ENCODE assay signal across 8 cellular contexts in genomic region chr12:57214398-57214781, GRCh38. TPM values are rescaled to one million over a fixed set of nuclear protein-coding genes. Genes with fewer than 3 reads are reported as not detected.
DNase-seq lines count a peak whose midpoint lies in the region; ATAC-seq and TF ChIP-seq lines count a peak whose summit lies in the region.

No MANE protein-coding gene starts in this region.

- peak; percentile 77 to 89 for TF ChIP-seq CTCF in GM23338 (conservative IDR thresholded peaks at IDR 0.05; ENCODE audit: low read depth in 2 of 2)
- peak; percentile 78 for TF ChIP-seq CTCF in WI38 (IDR thresholded peaks at IDR 0.05; ENCODE audit: low read depth, low read length)
- TF ChIP-seq CTCF in breast epithelium (IDR thresholded peaks at IDR 0.05): peak in 2 of 3 donors; percentile 58 to 70

- H3K27ac Mint-ChIP-seq in GM23338: no peak overlapping the region

- no peak overlapping the region for H3K9ac ChIP-seq in BLaER1 treated with 17β-estradiol and CSF1 and Interleukin-3, amounts not matched to agents 10 nM and 100 nM

- ATAC-seq in GM23338 (peak; percentile 61), GM18498 (IDR thresholded peaks at IDR 0.05; ENCODE audit: unreplicated experiment) (no peak)

- no peaks in the 10 kb centered on the region for H3K9me3 ChIP-seq in BLaER1 treated with 17β-estradiol and CSF1 and Interleukin-3, amounts not matched to agents 10 nM and 100 nM (replicated peaks in 1 of 11)
- no peaks in the 10 kb centered on the region for H3K9me3 ChIP-seq in breast epithelium

- peaks cover 0 to 41% (median 0%) of the 10 kb centered on the region in 11 experiments; a peak in 10 of 22 replicates for H3K36me3 ChIP-seq in BLaER1 treated with 17β-estradiol and CSF1 and Interleukin-3, amounts not matched to agents 10 nM and 100 nM
- H3K36me3 ChIP-seq in GM23338 (ENCODE audit: insufficient read depth): no peaks in the 10 kb centered on the region
- H3K36me3 ChIP-seq in breast epithelium: no peaks in the 10 kb centered on the region

- peaks cover 58 to 61% (median 60%) of the 10 kb centered on the region in 11 experiments for H3K27me3 ChIP-seq in BLaER1 treated with 17β-estradiol and CSF1 and Interleukin-3, amounts not matched to agents 10 nM and 100 nM
- peaks cover 59% of the 10 kb centered on the region for H3K27me3 ChIP-seq in GM23338 (ENCODE audit: insufficient read depth)
- H3K27me3 ChIP-seq in breast epithelium: peaks cover 3 to 36% of the 10 kb centered on the region in 2 donors

- H3K4me2 ChIP-seq in BLaER1 treated with 17β-estradiol and CSF1 and Interleukin-3, amounts not matched to agents 10 nM and 100 nM: peak overlapping the region in 10 of 11 experiments; percentile 57 to 89 (median 72); a peak in 18 of 22 replicates
- peak overlapping the region; percentile 76 for H3K4me2 ChIP-seq in GM23338

- H3K36me3 Mint-ChIP-seq in GM23338 (ENCODE audit: low read depth): peaks cover 26% of the 10 kb centered on the region

- no peaks in the 10 kb centered on the region; the same call in 1 of the 3 replicates for H3K9me3 Mint-ChIP-seq in GM23338

- TF ChIP-seq POLR2A in breast epithelium (IDR thresholded peaks at IDR 0.05): no peak

- H3K4me1 Mint-ChIP-seq in GM23338: peaks cover 44% of the 10 kb centered on the region

- peak overlapping the region; percentile 61; the same call in 2 of the 3 replicates for H3K4me3 Mint-ChIP-seq in GM23338

- H3K4me3 ChIP-seq in BLaER1 treated with 17β-estradiol and CSF1 and Interleukin-3, amounts not matched to agents 10 nM and 100 nM: no peak overlapping the region
- H3K4me3 ChIP-seq in GM23338 (peak overlapping the region; percentile 46), WI38 (ENCODE audit: low read depth, low read length) (no peak overlapping the region), breast epithelium (no peak overlapping the region)

- H2AFZ ChIP-seq in GM23338: no peak overlapping the region

- H3K4me1 ChIP-seq in BLaER1 treated with 17β-estradiol and CSF1 and Interleukin-3, amounts not matched to agents 10 nM and 100 nM: peaks cover 47 to 84% (median 77%) of the 10 kb centered on the region in 10 experiments
- H3K4me1 ChIP-seq in GM23338 (ENCODE audit: insufficient read depth): peaks cover 28% of the 10 kb centered on the region
- peaks cover 7 to 8% of the 10 kb centered on the region in 2 donors for H3K4me1 ChIP-seq in breast epithelium

- no peak overlapping the region for H3K27ac ChIP-seq in BLaER1 treated with 17β-estradiol and CSF1 and Interleukin-3, amounts not matched to agents 10 nM and 100 nM
- no peak overlapping the region for H3K27ac ChIP-seq in GM23338 (ENCODE audit: low read depth)
- no peak overlapping the region for H3K27ac ChIP-seq in breast epithelium

- peaks cover 57% of the 10 kb centered on the region for H3K27me3 Mint-ChIP-seq in GM23338 (ENCODE audit: insufficient read depth, low read depth, poor library complexity)

- H3K9me2 ChIP-seq in GM23338 (ENCODE audit: insufficient read depth): no peaks in the 10 kb centered on the region

- intact Hi-C loops in breast epithelium (cut with DNase I; ENCODE audit: low total_unique reads): no loop called here

- DNase-seq in GM23338 (ENCODE audit: low spot score): peak; percentile 93
- DNase-seq in NCI-H2196 (lab: John Stamatoyannopoulos, UW; ENCODE audit: unreplicated experiment): peak; percentile 80
- peak in 1 of 2 donors; percentile 46 for DNase-seq in breast epithelium (ENCODE audit: low spot score in 2 of 2)
- peak; percentile 88 for DNase-seq in left kidney (ENCODE audit: low read depth, low spot score)
- peak; percentile 37 to 46 for DNase-seq in stimulated activated CD8-positive, alpha-beta memory T cell treated with anti-CD3 and anti-CD28 coated beads, Interleukin-15, amount 100 ng/mL, for 4 hours (ENCODE audit: low read depth in 2 of 2)

- H3K79me2 ChIP-seq in GM23338 (replicated peaks; ENCODE audit: insufficient read depth): no peaks in the 10 kb centered on the region

- peaks cover 45 to 97% (median 59%) of the 10 kb centered on the region in 11 experiments for H4K20me1 ChIP-seq in BLaER1 treated with 17β-estradiol and CSF1 and Interleukin-3, amounts not matched to agents 10 nM and 100 nM
- peaks cover 10% of the 10 kb centered on the region; the same call in 1 of the 2 replicates for H4K20me1 ChIP-seq in GM23338 (replicated peaks; ENCODE audit: insufficient read depth)

- 0 out of 2 replicates have a peak, but pooled peaks cover 21% of the 10 kb centered on the region for H3F3A ChIP-seq in GM23338 (replicated peaks; ENCODE audit: low read depth)

TF ChIP-seq in GM23338, 12 proteins besides CTCF, POLR2A, EP300 and RAD21:
- TF ChIP-seq ZNF114 (CRISPR knock-in tag; IDR thresholded peaks at IDR 0.05): no peak
- TF ChIP-seq EZH2phosphoT487 (IDR thresholded peaks at IDR 0.05; ENCODE audit: unreplicated experiment): no peak
- TF ChIP-seq REST (IDR thresholded peaks at IDR 0.05; ENCODE audit: unreplicated experiment): no peak
- TF ChIP-seq CREB1 (CRISPR knock-in tag; IDR thresholded peaks at IDR 0.05; ENCODE audit: low read depth): no peak

RNA-seq across cellular contexts. Expression of gene NXPH4, which starts 2.2 kb away (rescaled TPM):
- 1.5 and 4.5 TPM in 2 replicates for total RNA-seq in GM23338 (2014; rRNA removed; shearing (Covaris generic))
- 0.89 and 1.1 TPM in 2 replicates for polyA plus RNA-seq in GM23338 (2016; fragmentation: Nextera tagmentation; extraction: Ambion mirVana)
- total RNA-seq in breast epithelium: under 1 TPM in 1 of 3 donors, not detected in 2; 0.33 TPM

RNA-seq across cellular contexts. Expression of gene SHMT2, which starts 15.1 kb away (rescaled TPM):
- total RNA-seq in GM23338 (2014; rRNA removed; shearing (Covaris generic)): 363 and 387 TPM in 2 replicates
- polyA plus RNA-seq in GM23338 (2016; fragmentation: Nextera tagmentation; extraction: Ambion mirVana): 125 and 131 TPM in 2 replicates
- total RNA-seq in breast epithelium: 10 to 100 TPM; 37.9 to 63.3 (median 46.7) TPM

RNA-seq across cellular contexts. Expression of gene STAC3, which starts 36.6 kb away (rescaled TPM):
- 1.2 and 3.0 TPM in 2 replicates for total RNA-seq in GM23338 (2014; rRNA removed; shearing (Covaris generic))
- 0.48 and 0.59 TPM in 2 replicates for polyA plus RNA-seq in GM23338 (2016; fragmentation: Nextera tagmentation; extraction: Ambion mirVana)
- total RNA-seq in breast epithelium: 1 to 10 TPM in 2 of 3 donors, under 1 TPM in 1; 0.98 to 3.2 (median 1.6) TPM
